In the genomic region with DNA sequence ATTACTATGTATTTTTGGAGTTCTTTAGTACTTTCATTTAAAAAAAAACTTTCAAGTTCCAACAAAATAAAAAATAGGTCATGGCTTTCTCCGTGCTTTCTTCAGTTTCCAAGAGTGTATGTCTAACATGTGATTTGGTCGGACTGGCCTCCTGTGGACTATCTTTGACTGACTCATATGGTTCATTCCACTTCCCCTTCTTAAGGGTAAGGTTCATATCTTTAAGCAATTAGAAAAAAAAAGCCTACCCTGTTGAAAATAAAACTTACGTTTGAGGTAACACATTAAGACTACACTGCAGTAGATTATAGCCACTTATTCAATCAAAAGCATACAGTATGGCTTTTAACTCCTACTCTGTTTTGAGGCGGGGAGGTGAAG, we compare ENCODE assay signal across 9 cellular contexts.
DNase-seq lines count a peak whose midpoint lies in the region; ATAC-seq, FAIRE-seq and TF ChIP-seq lines count a peak whose summit lies in the region.
"Had no signal": no experiment of that assay in that cellular context is flagged by ENCODE, and none has a peak within 500 bp of the region (broad histone marks: within the 10 kb centered on the region; RNA-seq: fewer than 3 reads in every experiment).

No MANE protein-coding gene starts in this region.

- H3K4me3 ChIP-seq in SK-N-SH (ENCODE audit: low read depth in 2 of 2, low read length in 1 of 2): no peak overlapping the region

- no peaks in the 10 kb centered on the region for H4K20me1 ChIP-seq in SK-N-SH (ENCODE audit: insufficient read depth)

- no peaks in the 10 kb centered on the region for H3K79me2 ChIP-seq in SK-N-SH (ENCODE audit: insufficient read depth)

- no peaks in the 10 kb centered on the region for H3K9me3 ChIP-seq in SK-N-SH

- H3F3A ChIP-seq in SK-N-SH (replicated peaks; ENCODE audit: insufficient read depth): peaks cover 3% of the 10 kb centered on the region

- peak overlapping the region; percentile 9 for H3K27ac Mint-ChIP-seq in memory B cell
- H3K27ac Mint-ChIP-seq: T-helper 1 cell treated with Interleukin-12 subunit alpha and Interleukin-12 subunit beta and Interleukin-4 antibody, amounts not matched to agents 30 μg/mL and 1 μg/mL, for 36 hours had no signal

- TF ChIP-seq EP300 in SK-N-SH (IDR thresholded peaks at IDR 0.05; ENCODE audit: borderline replicate concordance in 1 of 2, low read depth in 1 of 2, low read length in 1 of 2): no peak

- no peak overlapping the region for H3K9ac ChIP-seq in SK-N-SH

- H3K9me3 Mint-ChIP-seq in memory B cell: no peaks in the 10 kb centered on the region
- H3K9me3 Mint-ChIP-seq: T-helper 1 cell treated with Interleukin-12 subunit alpha and Interleukin-12 subunit beta and Interleukin-4 antibody, amounts not matched to agents 30 μg/mL and 1 μg/mL, for 36 hours had no signal

- H3K27ac ChIP-seq in SK-N-SH (ENCODE audit: low read depth in 2 of 2, low read length in 1 of 2): no peak overlapping the region

- H3K9me2 ChIP-seq in SK-N-SH: no peaks in the 10 kb centered on the region

- FAIRE-seq in RCC 7860 (lab: Jason Lieb, UNC): no peak

- H3K4me3 Mint-ChIP-seq in memory B cell: no peak overlapping the region
- H3K4me3 Mint-ChIP-seq: T-helper 1 cell treated with Interleukin-12 subunit alpha and Interleukin-12 subunit beta and Interleukin-4 antibody, amounts not matched to agents 30 μg/mL and 1 μg/mL, for 36 hours had no signal

- peaks cover 6% of the 10 kb centered on the region for H3K27me3 ChIP-seq in SK-N-SH (ENCODE audit: insufficient read depth)

- POLR2A ChIA-PET in SK-N-SH (lab: Yijun Ruan, JAX): no interaction called here

- H3K4me1 Mint-ChIP-seq in memory B cell: peaks cover 6% of the 10 kb centered on the region

- no peak for TF ChIP-seq RAD21 in SK-N-SH (IDR thresholded peaks at IDR 0.05; ENCODE audit: low read length)

- peaks cover 2% of the 10 kb centered on the region for H3K27me3 Mint-ChIP-seq in memory B cell

- intact Hi-C loops in Right ventricle myocardium inferior (cut with DNase I): no loop called here

- DNase-seq in SKM-1 treated with dmso at 0.1 percent for 144 hours (lab: John Stamatoyannopoulos, UW; ENCODE audit: unreplicated experiment) (peak; percentile 42), memory B cell (ENCODE audit: low spot score in 2 of 2) (no peak), Right ventricle myocardium inferior (ENCODE audit: missing footprints) (no peak), NCI-H2029 treated with DMSO at 0.1 percent for 48 hours (lab: John Stamatoyannopoulos, UW) (no peak), RCC 7860 (ENCODE audit: low spot score) (no peak), SK-N-SH (no peak)

- ATAC-seq in GM19043 (IDR thresholded peaks at IDR 0.05; ENCODE audit: low read depth, unreplicated experiment): peak; percentile 96
- peak; percentile 97 for ATAC-seq in HG02943 (IDR thresholded peaks at IDR 0.05; ENCODE audit: low read depth, unreplicated experiment)
- ATAC-seq in memory B cell (ENCODE audit: low read depth): peak; percentile 96
- ATAC-seq in Right ventricle myocardium inferior: no peak

- no peak overlapping the region for H3K4me2 ChIP-seq in SK-N-SH

- CTCF ChIA-PET in SK-N-SH (lab: Yijun Ruan, JAX): no interaction called here

- H3K36me3 Mint-ChIP-seq in memory B cell: no peaks in the 10 kb centered on the region

- no peak for TF ChIP-seq CTCF in SK-N-SH (IDR thresholded peaks at IDR 0.05)

- WGBS in SK-N-SH (ENCODE audit: low lambda C conversion rate): 13% methylated on average over 4 of the region's 4 CpGs

- H3K36me3 ChIP-seq in SK-N-SH (replicated peaks in 1 of 2; ENCODE audit: control insufficient read depth in 1 of 2, insufficient read depth in 2 of 2, low read length in 1 of 2): no peaks in the 10 kb centered on the region

- H2AFZ ChIP-seq in SK-N-SH (ENCODE audit: low read depth): no peak overlapping the region

- no peaks in the 10 kb centered on the region; a peak in 1 of 4 replicates for H3K4me1 ChIP-seq in SK-N-SH (ENCODE audit: control insufficient read depth in 1 of 2, insufficient read depth in 2 of 2, low read depth in 1 of 2, low read length in 1 of 2)

TF ChIP-seq in SK-N-SH, 30 proteins besides CTCF, POLR2A, EP300 and RAD21 (continues in another document):
- TF ChIP-seq MXI1 (IDR thresholded peaks at IDR 0.05; ENCODE audit: low read depth, low read length) (no peak), TEAD4 (IDR thresholded peaks at IDR 0.05; ENCODE audit: borderline replicate concordance, insufficient read depth) (no peak), TAF1 (IDR thresholded peaks at IDR 0.05; ENCODE audit: borderline replicate concordance, low read depth, low read length) (no peak), SIN3A (IDR thresholded peaks at IDR 0.05; ENCODE audit: borderline replicate concordance, low read depth, low read length) (no peak), RCOR1 (IDR thresholded peaks at IDR 0.05; ENCODE audit: low read length) (no peak), MEF2A (IDR thresholded peaks at IDR 0.05; ENCODE audit: borderline replicate concordance, low read depth) (no peak), ELF1 (IDR thresholded peaks at IDR 0.05) (no peak), JUND (IDR thresholded peaks at IDR 0.05) (no peak), POLR2AphosphoS5 (IDR thresholded peaks at IDR 0.05; ENCODE audit: low read depth, low read length) (no peak), CHD2 (IDR thresholded peaks at IDR 0.05; ENCODE audit: low read length, partially characterized antibody) (no peak), RFX5 (IDR thresholded peaks at IDR 0.05; ENCODE audit: low read length) (no peak), YY1 (IDR thresholded peaks at IDR 0.05; ENCODE audit: low read depth) (no peak)
- TF ChIP-seq, protein P1, sequence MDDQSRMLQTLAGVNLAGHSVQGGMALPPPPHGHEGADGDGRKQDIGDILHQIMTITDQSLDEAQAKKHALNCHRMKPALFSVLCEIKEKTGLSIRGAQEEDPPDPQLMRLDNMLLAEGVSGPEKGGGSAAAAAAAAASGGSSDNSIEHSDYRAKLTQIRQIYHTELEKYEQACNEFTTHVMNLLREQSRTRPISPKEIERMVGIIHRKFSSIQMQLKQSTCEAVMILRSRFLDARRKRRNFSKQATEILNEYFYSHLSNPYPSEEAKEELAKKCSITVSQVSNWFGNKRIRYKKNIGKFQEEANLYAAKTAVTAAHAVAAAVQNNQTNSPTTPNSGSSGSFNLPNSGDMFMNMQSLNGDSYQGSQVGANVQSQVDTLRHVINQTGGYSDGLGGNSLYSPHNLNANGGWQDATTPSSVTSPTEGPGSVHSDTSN (IDR thresholded peaks at IDR 0.05): no peak
- TF ChIP-seq, protein P2, sequence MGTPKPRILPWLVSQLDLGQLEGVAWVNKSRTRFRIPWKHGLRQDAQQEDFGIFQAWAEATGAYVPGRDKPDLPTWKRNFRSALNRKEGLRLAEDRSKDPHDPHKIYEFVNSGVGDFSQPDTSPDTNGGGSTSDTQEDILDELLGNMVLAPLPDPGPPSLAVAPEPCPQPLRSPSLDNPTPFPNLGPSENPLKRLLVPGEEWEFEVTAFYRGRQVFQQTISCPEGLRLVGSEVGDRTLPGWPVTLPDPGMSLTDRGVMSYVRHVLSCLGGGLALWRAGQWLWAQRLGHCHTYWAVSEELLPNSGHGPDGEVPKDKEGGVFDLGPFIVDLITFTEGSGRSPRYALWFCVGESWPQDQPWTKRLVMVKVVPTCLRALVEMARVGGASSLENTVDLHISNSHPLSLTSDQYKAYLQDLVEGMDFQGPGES (IDR thresholded peaks at IDR 0.05; ENCODE audit: low read depth, low read length): no peak
- TF ChIP-seq, protein P3, sequence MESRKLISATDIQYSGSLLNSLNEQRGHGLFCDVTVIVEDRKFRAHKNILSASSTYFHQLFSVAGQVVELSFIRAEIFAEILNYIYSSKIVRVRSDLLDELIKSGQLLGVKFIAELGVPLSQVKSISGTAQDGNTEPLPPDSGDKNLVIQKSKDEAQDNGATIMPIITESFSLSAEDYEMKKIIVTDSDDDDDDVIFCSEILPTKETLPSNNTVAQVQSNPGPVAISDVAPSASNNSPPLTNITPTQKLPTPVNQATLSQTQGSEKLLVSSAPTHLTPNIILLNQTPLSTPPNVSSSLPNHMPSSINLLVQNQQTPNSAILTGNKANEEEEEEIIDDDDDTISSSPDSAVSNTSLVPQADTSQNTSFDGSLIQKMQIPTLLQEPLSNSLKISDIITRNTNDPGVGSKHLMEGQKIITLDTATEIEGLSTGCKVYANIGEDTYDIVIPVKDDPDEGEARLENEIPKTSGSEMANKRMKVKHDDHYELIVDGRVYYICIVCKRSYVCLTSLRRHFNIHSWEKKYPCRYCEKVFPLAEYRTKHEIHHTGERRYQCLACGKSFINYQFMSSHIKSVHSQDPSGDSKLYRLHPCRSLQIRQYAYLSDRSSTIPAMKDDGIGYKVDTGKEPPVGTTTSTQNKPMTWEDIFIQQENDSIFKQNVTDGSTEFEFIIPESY (IDR thresholded peaks at IDR 0.05; ENCODE audit: borderline replicate concordance, low read depth): no peak
- TF ChIP-seq, protein P4, sequence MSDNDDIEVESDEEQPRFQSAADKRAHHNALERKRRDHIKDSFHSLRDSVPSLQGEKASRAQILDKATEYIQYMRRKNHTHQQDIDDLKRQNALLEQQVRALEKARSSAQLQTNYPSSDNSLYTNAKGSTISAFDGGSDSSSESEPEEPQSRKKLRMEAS (IDR thresholded peaks at IDR 0.05; ENCODE audit: low read depth): no peak
- TF ChIP-seq, protein P5, sequence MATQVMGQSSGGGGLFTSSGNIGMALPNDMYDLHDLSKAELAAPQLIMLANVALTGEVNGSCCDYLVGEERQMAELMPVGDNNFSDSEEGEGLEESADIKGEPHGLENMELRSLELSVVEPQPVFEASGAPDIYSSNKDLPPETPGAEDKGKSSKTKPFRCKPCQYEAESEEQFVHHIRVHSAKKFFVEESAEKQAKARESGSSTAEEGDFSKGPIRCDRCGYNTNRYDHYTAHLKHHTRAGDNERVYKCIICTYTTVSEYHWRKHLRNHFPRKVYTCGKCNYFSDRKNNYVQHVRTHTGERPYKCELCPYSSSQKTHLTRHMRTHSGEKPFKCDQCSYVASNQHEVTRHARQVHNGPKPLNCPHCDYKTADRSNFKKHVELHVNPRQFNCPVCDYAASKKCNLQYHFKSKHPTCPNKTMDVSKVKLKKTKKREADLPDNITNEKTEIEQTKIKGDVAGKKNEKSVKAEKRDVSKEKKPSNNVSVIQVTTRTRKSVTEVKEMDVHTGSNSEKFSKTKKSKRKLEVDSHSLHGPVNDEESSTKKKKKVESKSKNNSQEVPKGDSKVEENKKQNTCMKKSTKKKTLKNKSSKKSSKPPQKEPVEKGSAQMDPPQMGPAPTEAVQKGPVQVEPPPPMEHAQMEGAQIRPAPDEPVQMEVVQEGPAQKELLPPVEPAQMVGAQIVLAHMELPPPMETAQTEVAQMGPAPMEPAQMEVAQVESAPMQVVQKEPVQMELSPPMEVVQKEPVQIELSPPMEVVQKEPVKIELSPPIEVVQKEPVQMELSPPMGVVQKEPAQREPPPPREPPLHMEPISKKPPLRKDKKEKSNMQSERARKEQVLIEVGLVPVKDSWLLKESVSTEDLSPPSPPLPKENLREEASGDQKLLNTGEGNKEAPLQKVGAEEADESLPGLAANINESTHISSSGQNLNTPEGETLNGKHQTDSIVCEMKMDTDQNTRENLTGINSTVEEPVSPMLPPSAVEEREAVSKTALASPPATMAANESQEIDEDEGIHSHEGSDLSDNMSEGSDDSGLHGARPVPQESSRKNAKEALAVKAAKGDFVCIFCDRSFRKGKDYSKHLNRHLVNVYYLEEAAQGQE (IDR thresholded peaks at IDR 0.05; ENCODE audit: low read depth, low read length): no peak
